In genomic region chr19:53809518-53810186, GRCh38 we compare ENCODE assay signal across 12 cellular contexts. TPM values are rescaled to one million over a fixed set of nuclear protein-coding genes. Genes with fewer than 3 reads are reported as not detected.
A peak's percentile ranks its signal among the peaks of the same experiment; 100 is the strongest.
DNase-seq lines count a peak whose midpoint lies in the region; ATAC-seq and TF ChIP-seq lines count a peak whose summit lies in the region.
"Had no signal": no experiment of that assay in that cellular context is flagged by ENCODE, and none has a peak within 500 bp of the region (broad histone marks: within the 10 kb centered on the region; RNA-seq: fewer than 3 reads in every experiment).

No MANE protein-coding gene starts in this region.

- no peak for ATAC-seq in GM19395 (IDR thresholded peaks at IDR 0.05; ENCODE audit: unreplicated experiment)

- TF ChIP-seq CTCF in AG09309 (IDR thresholded peaks at IDR 0.05; ENCODE audit: control insufficient read depth, insufficient read depth, low read depth, low read length, missing control alignments) = peak; percentile 22
- peak; percentile 40 for TF ChIP-seq CTCF in GM12864 (IDR thresholded peaks at IDR 0.05; ENCODE audit: low read depth, low read length, missing control alignments)

- H3K4me3 ChIP-seq in AG09309 (ENCODE audit: control insufficient read depth, low read depth, low read length) (no peak overlapping the region), GM12864 (ENCODE audit: low read depth, low read length) (no peak overlapping the region)
- H3K4me3 ChIP-seq: prostate gland had no signal

- DNase-seq in AG09309 (ENCODE audit: low read depth) (no peak), GM12864 (ENCODE audit: low read depth) (no peak), UCSD-AML1 (lab: John Stamatoyannopoulos, UW; ENCODE audit: unreplicated experiment) (peak; percentile 35), islet precursor cell (peak; percentile 53), GM19240 (ENCODE audit: insufficient read length, low spot score) (no peak), cerebellum (ENCODE audit: low spot score) (no peak)
- DNase-seq in activated T-cell treated with anti-CD3 and anti-CD28 coated beads, Interleukin-2, amount 50 U/mL, for 1 hour = no peak
- DNase-seq: DMS53, NCI-H187 had no signal

RNA-seq across cellular contexts. Expression of gene NLRP12, which starts 14.5 kb away (rescaled TPM):
- 0.27 TPM for total RNA-seq in cerebellum
- total RNA-seq: activated T-helper 2 cell treated with anti-CD3 and anti-CD28 coated beads, Interferon-gamma antibody, Interleukin-2, Interleukin-4, amounts not matched to agents 10 μg/mL and 5 μg/mL and 100 μg/mL, durations not matched to agents 14 hours and 24 hours and 36 hours had no signal

RNA-seq across cellular contexts. Expression of gene MYADM, which starts 58.0 kb away (rescaled TPM):
- 4.7 TPM for total RNA-seq in cerebellum

Comparison
In these comparisons a context has a peak if more than half of its experiments do, and no peak if none do; other contexts are left out.
1. DNase-seq: peak in UCSD-AML1 (single experiment) and islet precursor cell (single experiment); none in AG09309 (single experiment), GM12864 (single experiment), GM19240 (single experiment), activated T-cell treated with anti-CD3 and anti-CD28 coated beads, Interleukin-2, amount 50 U/mL, for 1 hour (single experiment) and cerebellum (single experiment).